In the genomic region with DNA sequence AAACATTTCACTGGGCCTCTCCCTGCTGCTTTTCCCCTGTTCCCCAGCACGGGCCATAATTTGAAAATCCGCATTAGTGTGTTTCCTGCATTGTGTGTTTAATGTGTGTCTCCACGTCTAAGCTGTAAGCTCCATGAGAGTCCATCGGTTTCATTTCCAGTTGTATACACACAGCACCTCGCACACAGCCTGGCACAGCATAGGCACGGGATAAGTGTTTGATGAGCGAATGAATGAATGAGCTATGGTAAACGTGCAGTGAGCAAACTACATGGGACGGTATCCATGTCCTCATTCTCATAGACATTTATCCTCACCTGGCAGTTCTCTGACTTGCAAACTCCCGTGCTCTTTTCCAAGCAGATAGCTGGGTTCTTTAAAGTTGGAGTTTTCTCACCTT, we compare ENCODE assay signal across 11 cellular contexts.
DNase-seq lines count a peak whose midpoint lies in the region; ATAC-seq and TF ChIP-seq lines count a peak whose summit lies in the region.
"Had no signal": no experiment of that assay in that cellular context is flagged by ENCODE, and none has a peak within 500 bp of the region (broad histone marks: within the 10 kb centered on the region; RNA-seq: fewer than 3 reads in every experiment).

No MANE protein-coding gene starts in this region.

- no peaks in the 10 kb centered on the region for H3K9me3 ChIP-seq in right cardiac atrium (ENCODE audit: control insufficient read depth, low read length)
- no peaks in the 10 kb centered on the region for H3K9me3 ChIP-seq in Panc1 (ENCODE audit: control insufficient read depth, insufficient read depth, low read depth, low read length)
- H3K9me3 ChIP-seq in gastroesophageal sphincter, result no peaks in the 10 kb centered on the region
- no peaks in the 10 kb centered on the region for H3K9me3 ChIP-seq in stomach smooth muscle (ENCODE audit: control insufficient read depth in 2 of 2, low read length in 2 of 2)
- H3K9me3 ChIP-seq: neutrophil had no signal

- no peak overlapping the region for H3K27ac ChIP-seq in right cardiac atrium (ENCODE audit: low read length)
- H3K27ac ChIP-seq in Panc1 (ENCODE audit: low read length), result no peak overlapping the region
- H3K27ac ChIP-seq in gastroesophageal sphincter, result peak overlapping the region in 3 of 4 donors; percentile 27 to 76 (median 53)
- peak overlapping the region; percentile 62 for H3K27ac ChIP-seq in stomach smooth muscle (ENCODE audit: low read length)
- H3K27ac ChIP-seq: 22Rv1, neutrophil, RWPE1 had no signal

- H3K4me3 ChIP-seq in right cardiac atrium (ENCODE audit: low read length) (no peak overlapping the region), Panc1 (ENCODE audit: low read depth in 2 of 2, low read length in 2 of 2) (no peak overlapping the region), gastroesophageal sphincter (no peak overlapping the region), stomach smooth muscle (ENCODE audit: low read length in 2 of 2) (no peak overlapping the region)

- peak; percentile 11 for ATAC-seq in Right ventricle myocardium inferior
- ATAC-seq in right cardiac atrium, result no peak
- ATAC-seq in Panc1, result peak; percentile 26; the same call in 1 of the 2 replicates
- ATAC-seq in gastroesophageal sphincter, result no peak

- H3K9ac ChIP-seq in stomach smooth muscle (ENCODE audit: low read length in 2 of 2), result no peak overlapping the region

- intact Hi-C loops in Right ventricle myocardium inferior (cut with DNase I), result loop anchor here (2.0 to 5.0 kb wide), 2 partner anchors 52 to 107 kb away; no protein-coding TSS in a partner anchor
- intact Hi-C loops in right cardiac atrium (cut with DNase I), result loop anchor here in 1 of 4 donors (5.0 kb wide), 1 partner anchor 107 kb away; a partner anchor contains a TSS
- intact Hi-C loops in Panc1 (cut with micrococcal nuclease; ENCODE audit: unreplicated experiment), result loop anchor here (5.0 kb wide), 1 partner anchor 102 kb away; no protein-coding TSS in a partner anchor

- 68% methylated on average over 10 of the region's 10 CpGs for WGBS in right cardiac atrium
- 57 to 59% methylated on average over 8 of the region's 10 CpGs for WGBS in gastroesophageal sphincter (ENCODE audit: low coverage in 1 of 2), 2 donors

- H3K36me3 ChIP-seq in Panc1 (ENCODE audit: control insufficient read depth, insufficient read depth, low read length) (no peaks in the 10 kb centered on the region), gastroesophageal sphincter (peaks cover 0 to 83% of the 10 kb centered on the region in 2 donors), stomach smooth muscle (ENCODE audit: control insufficient read depth in 2 of 2, insufficient read depth in 2 of 2, low read length in 2 of 2) (peaks cover 47 to 55% of the 10 kb centered on the region in 2 donors)
- H3K36me3 ChIP-seq: neutrophil had no signal

- H3K4me1 ChIP-seq in right cardiac atrium (ENCODE audit: control insufficient read depth, insufficient read depth, low read length) (no peaks in the 10 kb centered on the region), Panc1 (ENCODE audit: control insufficient read depth, insufficient read depth, low read length) (no peaks in the 10 kb centered on the region), gastroesophageal sphincter (peaks cover 0 to 16% (median 5%) of the 10 kb centered on the region in 3 donors), stomach smooth muscle (ENCODE audit: control insufficient read depth, insufficient read depth, low read length) (peaks cover 15% of the 10 kb centered on the region)

- no peak for TF ChIP-seq POLR2A in gastroesophageal sphincter (IDR thresholded peaks at IDR 0.05)

- no peak for TF ChIP-seq CTCF in Panc1 (IDR thresholded peaks at IDR 0.05)
- no peak for TF ChIP-seq CTCF in gastroesophageal sphincter (IDR thresholded peaks at IDR 0.05)

- POLR2A ChIA-PET in Panc1 (lab: Charles Lee), result interaction anchor here (0.5 kb wide), 1 partner anchor 138 kb away, joined by 3 read pairs; no protein-coding TSS in a partner anchor

- TF ChIP-seq EP300 in gastroesophageal sphincter (IDR thresholded peaks at IDR 0.05), result no peak

- in situ Hi-C loops in Panc1 (cut with HindIII; ENCODE audit: low pct_unique_long_range_greater_than_20kb, low sequenced_read_pairs), result no loop called here

- DNase-seq in Right ventricle myocardium inferior (ENCODE audit: missing footprints) (no peak), right cardiac atrium (no peak), Panc1 (ENCODE audit: low read depth, low spot score) (no peak), NCI-H2107 treated with DMSO at 0.1 percent for 48 hours (lab: John Stamatoyannopoulos, UW; ENCODE audit: unreplicated experiment) (no peak), 8988T (no peak)
- DNase-seq in activated CD4-positive, alpha-beta T cell treated with anti-CD3 and anti-CD28 coated beads for 48 hours, result no peak

- BruUV-seq in Panc1 (replicated peaks; lab: Mats Ljungman, UMichigan), result no TSS peak

- H3K27me3 ChIP-seq in right cardiac atrium (ENCODE audit: control insufficient read depth, insufficient read depth) (no peaks in the 10 kb centered on the region), Panc1 (ENCODE audit: control insufficient read depth, insufficient read depth, low read length) (no peaks in the 10 kb centered on the region), gastroesophageal sphincter (no peaks in the 10 kb centered on the region), stomach smooth muscle (ENCODE audit: control insufficient read depth in 1 of 2, insufficient read depth in 2 of 2, low read length in 2 of 2) (no peaks in the 10 kb centered on the region)

- CTCF ChIA-PET in Panc1 (lab: Charles Lee), result no interaction called here

Comparison
In these comparisons a context has a peak if more than half of its experiments do, and no peak if none do; other contexts are left out.
1. ATAC-seq: peak in Right ventricle myocardium inferior (single experiment) and Panc1 (single experiment); none in right cardiac atrium (0 of 2) and gastroesophageal sphincter (single experiment).
2. H3K27ac ChIP-seq: peak in gastroesophageal sphincter (3 of 4) and stomach smooth muscle (single experiment); none in right cardiac atrium (single experiment) and Panc1 (single experiment).